ENCODE assay signal across 8 cellular contexts in the genomic region with DNA sequence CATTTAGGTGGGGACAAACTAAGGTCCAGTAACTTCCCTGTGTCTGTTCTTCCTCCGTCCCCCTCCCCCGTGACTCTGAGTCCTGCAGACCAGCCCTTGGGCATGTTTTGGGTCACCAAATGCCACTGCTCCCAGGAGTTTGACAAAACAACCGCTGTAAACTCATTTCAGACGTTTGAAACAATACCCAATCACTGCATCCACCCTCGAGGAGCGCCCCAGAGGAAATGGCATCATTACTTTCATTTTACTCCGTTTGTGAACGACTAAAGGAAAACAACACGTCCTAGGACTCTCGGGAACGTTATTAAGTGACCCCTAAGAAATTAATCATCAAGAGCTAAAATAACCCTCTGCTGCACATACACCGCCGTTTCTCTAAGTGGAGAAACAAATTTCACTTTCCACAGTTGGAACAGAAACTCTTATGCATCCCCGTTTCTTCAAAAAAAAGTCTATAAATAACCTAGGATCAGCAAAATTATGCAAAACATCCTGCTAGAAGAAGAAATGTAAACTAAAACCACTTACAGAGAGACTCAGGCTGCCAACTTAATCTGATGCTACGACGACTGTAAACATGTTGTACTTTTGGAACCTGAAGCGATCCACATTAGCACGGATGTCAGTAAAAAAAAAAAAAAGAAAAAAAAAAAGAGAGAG.
DNase-seq lines count a peak whose midpoint lies in the region; ATAC-seq, FAIRE-seq and TF ChIP-seq lines count a peak whose summit lies in the region.

No MANE protein-coding gene starts in this region.

- H3K27ac ChIP-seq in A549: peak overlapping the region; percentile 19 to 44; a peak in 1 of 6 replicates
- H3K27ac ChIP-seq in body of pancreas: peak overlapping the region in 3 of 4 donors; percentile 31 to 69 (median 50)
- H3K27ac ChIP-seq in right lobe of liver: peak overlapping the region; percentile 25 to 71 (median 70)
- H3K27ac ChIP-seq in thymus (ENCODE audit: low read depth): peak overlapping the region; percentile 92

- FAIRE-seq in A549 (lab: Jason Lieb, UNC) (no peak), D721Med (lab: Jason Lieb, UNC) (no peak)

- no peak for TF ChIP-seq EP300 in A549 (IDR thresholded peaks at IDR 0.05)

- H3K27me3 ChIP-seq in body of pancreas (no peaks in the 10 kb centered on the region), right lobe of liver (no peaks in the 10 kb centered on the region), thymus (ENCODE audit: control insufficient read depth, insufficient read depth) (no peaks in the 10 kb centered on the region)

- H3K4me3 ChIP-seq in A549: peak overlapping the region; percentile 38
- H3K4me3 ChIP-seq in body of pancreas: peak overlapping the region in 1 of 2 donors; percentile 28
- H3K4me3 ChIP-seq in right lobe of liver: peak overlapping the region; percentile 12 to 57 (median 52)
- H3K4me3 ChIP-seq in thymus (ENCODE audit: low read length): peak overlapping the region; percentile 73

- no peak for TF ChIP-seq RAD21 in A549 (conservative IDR thresholded peaks at IDR 0.05 in 1 of 2, IDR thresholded peaks at IDR 0.05 in 1 of 2)

- intact Hi-C loops in body of pancreas (cut with DNase I): no loop called here
- intact Hi-C loops in right lobe of liver (cut with DNase I): no loop called here

- TF ChIP-seq POLR2A in A549 (IDR thresholded peaks at IDR 0.05; ENCODE audit: low read length) (no peak), body of pancreas (IDR thresholded peaks at IDR 0.05) (no peak), right lobe of liver (IDR thresholded peaks at IDR 0.05) (no peak)

- no peaks in the 10 kb centered on the region for H3K36me3 ChIP-seq in body of pancreas (replicated peaks in 1 of 2; ENCODE audit: insufficient read depth in 1 of 2, low read depth in 2 of 2)
- H3K36me3 ChIP-seq in right lobe of liver: no peaks in the 10 kb centered on the region
- no peaks in the 10 kb centered on the region for H3K36me3 ChIP-seq in thymus (ENCODE audit: control insufficient read depth, insufficient read depth)

- peak overlapping the region; percentile 93 for H3K4me2 ChIP-seq in A549

- TF ChIP-seq CTCF in A549 (IDR thresholded peaks at IDR 0.05) (no peak), body of pancreas (IDR thresholded peaks at IDR 0.05) (no peak), right lobe of liver (IDR thresholded peaks at IDR 0.05) (no peak), D721Med (IDR thresholded peaks at IDR 0.05; ENCODE audit: insufficient read depth, missing control alignments) (no peak)

- DNase-seq in A549 (ENCODE audit: low read depth in 1 of 2, low spot score in 1 of 2) (no peak), body of pancreas (peak in 1 of 4 donors; percentile 32), right lobe of liver (no peak), D721Med (ENCODE audit: insufficient read length, low spot score) (no peak), NCI-H146 treated with DMSO at 0.1 percent for 48 hours (lab: John Stamatoyannopoulos, UW; ENCODE audit: unreplicated experiment) (no peak)

- 0 out of 3 replicates have a peak, but pooled peaks cover 9% of the 10 kb centered on the region for H3K4me1 ChIP-seq in A549
- H3K4me1 ChIP-seq in body of pancreas: peaks cover 14% of the 10 kb centered on the region
- H3K4me1 ChIP-seq in right lobe of liver: peaks cover 0 to 6% (median 2%) of the 10 kb centered on the region in 4 donors
- H3K4me1 ChIP-seq in thymus (ENCODE audit: control insufficient read depth, insufficient read depth, low read length): peaks cover 5% of the 10 kb centered on the region

- H3K9me3 ChIP-seq in A549 (no peaks in the 10 kb centered on the region), body of pancreas (no peaks in the 10 kb centered on the region), right lobe of liver (no peaks in the 10 kb centered on the region), thymus (ENCODE audit: control insufficient read depth) (no peaks in the 10 kb centered on the region)

- 36% methylated on average over 18 of the region's 18 CpGs for WGBS in A549 (ENCODE audit: missing lambda C conversion rate)
- 6 to 8% methylated on average over 18 of the region's 18 CpGs for WGBS in body of pancreas, 2 donors
- 7% methylated on average over 18 of the region's 18 CpGs for WGBS in right lobe of liver (ENCODE audit: insufficient coverage, low coverage, low lambda C conversion rate, missing lambda C conversion rate)
- WGBS in thymus: 8% methylated on average over 18 of the region's 18 CpGs

- ATAC-seq in A549: peak in 1 of 2 experiments; percentile 36; a peak in 3 of 6 replicates
- peak; percentile 32 for ATAC-seq in GM19438 (IDR thresholded peaks at IDR 0.05; ENCODE audit: low read depth, unreplicated experiment)
- peak; percentile 41 for ATAC-seq in body of pancreas
- ATAC-seq in right lobe of liver: peak; percentile 40 to 56 (median 48)

- CTCF ChIA-PET in A549 (lab: Yijun Ruan, JAX): interaction anchor here (1.2 kb wide), 1 partner anchor 352 kb away, joined by 3 read pairs; no protein-coding TSS in a partner anchor

- POLR2A ChIA-PET in A549 (lab: Yijun Ruan, JAX): no interaction called here

TF ChIP-seq in A549, 52 proteins besides CTCF, POLR2A, EP300 and RAD21:
- TF ChIP-seq MAFK (IDR thresholded peaks at IDR 0.05; ENCODE audit: partially characterized antibody) (peak; percentile 60), RNF2 (IDR thresholded peaks at IDR 0.05; ENCODE audit: borderline replicate concordance, low read depth) (no peak)
TF ChIP-seq in A549: peak in this region for 1.

TF ChIP-seq in PFSK-1, 5 proteins besides CTCF, POLR2A, EP300 and RAD21:
- TF ChIP-seq POLR2AphosphoS5 (IDR thresholded peaks at IDR 0.05; ENCODE audit: low read depth, low read length): no peak
- peak; percentile 13; the same call in 1 of the 2 replicates for TF ChIP-seq SIN3A (IDR thresholded peaks at IDR 0.05; ENCODE audit: borderline replicate concordance, insufficient read depth, low read length)

Comparison
In these comparisons a context has a peak if more than half of its experiments do, and no peak if none do; other contexts are left out.
1. H3K27ac ChIP-seq: peak in every context shown above with its lines; median percentile 92 in thymus; 70 in right lobe of liver; 50 in body of pancreas; 32 in A549.